1 cellular context compared by ENCODE assay signal in the genomic region with DNA sequence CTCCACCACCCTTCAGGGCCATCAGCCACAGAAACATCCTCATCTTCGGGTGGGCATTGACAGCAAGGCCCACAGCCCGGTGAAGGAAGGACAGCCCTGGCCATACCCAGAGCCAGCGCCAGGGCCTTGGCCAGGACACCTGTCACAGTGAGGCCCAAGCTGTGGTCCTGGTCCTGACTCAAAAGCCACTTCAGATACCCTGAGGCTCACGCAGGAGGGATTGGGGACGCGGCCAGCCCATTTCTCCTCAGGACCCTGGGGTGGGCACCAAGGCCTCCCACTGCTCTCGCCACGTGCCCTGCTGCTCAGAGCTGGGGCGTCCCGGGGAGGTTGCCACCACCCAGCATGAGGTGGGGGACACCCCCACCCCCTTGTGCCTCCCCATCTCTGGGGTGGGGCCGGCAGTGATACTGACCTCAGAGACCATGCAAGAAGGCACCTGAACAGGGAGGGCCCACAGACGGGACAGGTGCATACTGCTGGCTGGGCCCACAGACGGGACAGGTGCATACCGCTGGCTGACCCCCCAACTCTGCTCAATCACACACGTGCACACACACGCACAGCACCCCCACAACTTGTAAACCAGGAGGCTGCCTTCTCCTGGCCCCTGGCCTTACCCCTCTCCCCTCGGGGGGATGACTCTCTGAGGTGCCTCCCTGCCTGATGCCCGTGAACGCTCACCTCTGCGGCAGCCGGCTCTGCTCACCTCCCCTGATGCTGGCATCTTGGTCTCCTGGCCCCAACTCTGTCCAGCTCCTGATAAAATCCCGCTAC.
TF ChIP-seq lines count a peak whose summit lies in the region.

No MANE protein-coding gene starts in this region.

TF ChIP-seq in GM23338, 12 proteins besides CTCF, POLR2A, EP300 and RAD21 (continued from another document):
- TF ChIP-seq, protein P1, sequence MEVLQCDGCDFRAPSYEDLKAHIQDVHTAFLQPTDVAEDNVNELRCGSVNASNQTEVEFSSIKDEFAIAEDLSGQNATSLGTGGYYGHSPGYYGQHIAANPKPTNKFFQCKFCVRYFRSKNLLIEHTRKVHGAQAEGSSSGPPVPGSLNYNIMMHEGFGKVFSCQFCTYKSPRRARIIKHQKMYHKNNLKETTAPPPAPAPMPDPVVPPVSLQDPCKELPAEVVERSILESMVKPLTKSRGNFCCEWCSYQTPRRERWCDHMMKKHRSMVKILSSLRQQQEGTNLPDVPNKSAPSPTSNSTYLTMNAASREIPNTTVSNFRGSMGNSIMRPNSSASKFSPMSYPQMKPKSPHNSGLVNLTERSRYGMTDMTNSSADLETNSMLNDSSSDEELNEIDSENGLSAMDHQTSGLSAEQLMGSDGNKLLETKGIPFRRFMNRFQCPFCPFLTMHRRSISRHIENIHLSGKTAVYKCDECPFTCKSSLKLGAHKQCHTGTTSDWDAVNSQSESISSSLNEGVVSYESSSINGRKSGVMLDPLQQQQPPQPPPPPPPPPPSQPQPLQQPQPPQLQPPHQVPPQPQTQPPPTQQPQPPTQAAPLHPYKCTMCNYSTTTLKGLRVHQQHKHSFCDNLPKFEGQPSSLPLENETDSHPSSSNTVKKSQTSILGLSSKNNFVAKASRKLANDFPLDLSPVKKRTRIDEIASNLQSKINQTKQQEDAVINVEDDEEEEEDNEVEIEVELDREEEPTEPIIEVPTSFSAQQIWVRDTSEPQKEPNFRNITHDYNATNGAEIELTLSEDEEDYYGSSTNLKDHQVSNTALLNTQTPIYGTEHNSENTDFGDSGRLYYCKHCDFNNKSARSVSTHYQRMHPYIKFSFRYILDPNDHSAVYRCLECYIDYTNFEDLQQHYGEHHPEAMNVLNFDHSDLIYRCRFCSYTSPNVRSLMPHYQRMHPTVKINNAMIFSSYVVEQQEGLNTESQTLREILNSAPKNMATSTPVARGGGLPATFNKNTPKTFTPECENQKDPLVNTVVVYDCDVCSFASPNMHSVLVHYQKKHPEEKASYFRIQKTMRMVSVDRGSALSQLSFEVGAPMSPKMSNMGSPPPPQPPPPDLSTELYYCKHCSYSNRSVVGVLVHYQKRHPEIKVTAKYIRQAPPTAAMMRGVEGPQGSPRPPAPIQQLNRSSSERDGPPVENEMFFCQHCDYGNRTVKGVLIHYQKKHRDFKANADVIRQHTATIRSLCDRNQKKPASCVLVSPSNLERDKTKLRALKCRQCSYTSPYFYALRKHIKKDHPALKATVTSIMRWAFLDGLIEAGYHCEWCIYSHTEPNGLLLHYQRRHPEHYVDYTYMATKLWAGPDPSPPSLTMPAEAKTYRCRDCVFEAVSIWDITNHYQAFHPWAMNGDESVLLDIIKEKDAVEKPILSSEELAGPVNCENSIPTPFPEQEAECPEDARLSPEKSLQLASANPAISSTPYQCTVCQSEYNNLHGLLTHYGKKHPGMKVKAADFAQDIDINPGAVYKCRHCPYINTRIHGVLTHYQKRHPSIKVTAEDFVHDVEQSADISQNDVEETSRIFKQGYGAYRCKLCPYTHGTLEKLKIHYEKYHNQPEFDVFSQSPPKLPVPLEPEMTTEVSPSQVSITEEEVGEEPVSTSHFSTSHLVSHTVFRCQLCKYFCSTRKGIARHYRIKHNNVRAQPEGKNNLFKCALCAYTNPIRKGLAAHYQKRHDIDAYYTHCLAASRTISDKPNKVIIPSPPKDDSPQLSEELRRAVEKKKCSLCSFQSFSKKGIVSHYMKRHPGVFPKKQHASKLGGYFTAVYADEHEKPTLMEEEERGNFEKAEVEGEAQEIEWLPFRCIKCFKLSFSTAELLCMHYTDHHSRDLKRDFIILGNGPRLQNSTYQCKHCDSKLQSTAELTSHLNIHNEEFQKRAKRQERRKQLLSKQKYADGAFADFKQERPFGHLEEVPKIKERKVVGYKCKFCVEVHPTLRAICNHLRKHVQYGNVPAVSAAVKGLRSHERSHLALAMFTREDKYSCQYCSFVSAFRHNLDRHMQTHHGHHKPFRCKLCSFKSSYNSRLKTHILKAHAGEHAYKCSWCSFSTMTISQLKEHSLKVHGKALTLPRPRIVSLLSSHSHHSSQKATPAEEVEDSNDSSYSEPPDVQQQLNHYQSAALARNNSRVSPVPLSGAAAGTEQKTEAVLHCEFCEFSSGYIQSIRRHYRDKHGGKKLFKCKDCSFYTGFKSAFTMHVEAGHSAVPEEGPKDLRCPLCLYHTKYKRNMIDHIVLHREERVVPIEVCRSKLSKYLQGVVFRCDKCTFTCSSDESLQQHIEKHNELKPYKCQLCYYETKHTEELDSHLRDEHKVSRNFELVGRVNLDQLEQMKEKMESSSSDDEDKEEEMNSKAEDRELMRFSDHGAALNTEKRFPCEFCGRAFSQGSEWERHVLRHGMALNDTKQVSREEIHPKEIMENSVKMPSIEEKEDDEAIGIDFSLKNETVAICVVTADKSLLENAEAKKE (CRISPR knock-in tag; IDR thresholded peaks at IDR 0.05), result no peak
- TF ChIP-seq STAT1 (IDR thresholded peaks at IDR 0.05; ENCODE audit: unreplicated experiment) (no peak), POLR2AphosphoS5 (IDR thresholded peaks at IDR 0.05; ENCODE audit: low read depth) (no peak), CREB1 (CRISPR knock-in tag; IDR thresholded peaks at IDR 0.05; ENCODE audit: low read depth) (no peak)
